Comparison of ENCODE assay signal across 24 cellular contexts in the genomic region with DNA sequence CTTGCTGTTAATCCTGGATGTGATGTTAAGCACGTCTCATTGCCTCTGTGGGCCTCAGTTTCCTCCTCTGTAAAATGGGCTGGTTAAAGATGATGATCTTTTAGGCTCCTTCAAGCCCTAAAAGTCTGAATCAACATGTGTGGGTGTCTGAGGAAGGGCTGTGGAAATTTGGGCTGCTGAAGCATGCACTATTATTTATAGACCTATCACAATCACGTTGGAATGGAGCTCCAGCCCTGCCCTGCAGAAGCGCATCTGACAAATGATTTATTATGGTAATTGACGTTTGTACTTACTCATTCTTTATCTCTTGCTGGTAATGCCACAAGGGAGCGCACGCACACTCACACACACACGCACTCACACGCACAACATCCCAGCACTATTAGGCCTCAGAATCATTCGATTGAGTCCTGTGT. TPM values are rescaled to one million over a fixed set of nuclear protein-coding genes. Genes with fewer than 3 reads are reported as not detected.
DNase-seq lines count a peak whose midpoint lies in the region; ATAC-seq and TF ChIP-seq lines count a peak whose summit lies in the region.
"Had no signal": no experiment of that assay in that cellular context is flagged by ENCODE, and none has a peak within 500 bp of the region (broad histone marks: within the 10 kb centered on the region; RNA-seq: fewer than 3 reads in every experiment).

No MANE protein-coding gene starts in this region.

- 71 to 73% methylated on average over 9 of the region's 9 CpGs for WGBS in GM23248 (ENCODE audit: low coverage in 1 of 2, low lambda C conversion rate in 2 of 2, missing lambda C conversion rate in 2 of 2), 2 experiments

- no peak overlapping the region for H2AFZ ChIP-seq in GM23248

- H3K9ac ChIP-seq in GM23248 = peak overlapping the region; percentile 78; the same call in 1 of the 2 replicates

- H3K4me2 ChIP-seq in GM23248 (ENCODE audit: unreplicated experiment) = no peak overlapping the region

- ATAC-seq in esophagus mucosa = peak; percentile 42
- peak; percentile 69 for ATAC-seq in omental fat pad (ENCODE audit: low FRiP score)
- ATAC-seq: activated CD8-positive, alpha-beta T cell treated with anti-CD3 and anti-CD28 coated beads for 36 hours; activated T-cell treated with anti-CD3 and anti-CD28 coated beads, Interleukin-2, amount 50 U/mL, for 72 hours; HCT116; T-cell had no signal

- no peaks in the 10 kb centered on the region for H4K20me1 ChIP-seq in GM23248 (ENCODE audit: insufficient read depth)

- H3K9me3 ChIP-seq in GM23248 (ENCODE audit: low read depth) = no peaks in the 10 kb centered on the region
- H3K9me3 ChIP-seq: MG63, suprapubic skin had no signal

- H3K4me3 ChIP-seq in GM23248 = no peak overlapping the region
- H3K4me3 ChIP-seq: MG63, suprapubic skin had no signal

- no peaks in the 10 kb centered on the region for H3K79me2 ChIP-seq in GM23248 (ENCODE audit: insufficient read depth)

- H3K4me1 ChIP-seq in GM23248 (ENCODE audit: insufficient read depth) = peaks cover 11% of the 10 kb centered on the region

- peaks cover 16% of the 10 kb centered on the region for H3F3A ChIP-seq in GM23248 (ENCODE audit: insufficient read depth)

- in situ Hi-C loops in GM23248 (cut with MboI) = no loop called here

- H3K27me3 ChIP-seq in GM23248 (replicated peaks; ENCODE audit: insufficient read depth) = no peaks in the 10 kb centered on the region
- H3K27me3 ChIP-seq: MG63, suprapubic skin had no signal

- TF ChIP-seq CTCF in omental fat pad (IDR thresholded peaks at IDR 0.05) (no peak), GM10266 (IDR thresholded peaks at IDR 0.05; ENCODE audit: control insufficient read depth, insufficient read depth, low read depth, missing control alignments) (no peak)

- no peak overlapping the region for H3K27ac ChIP-seq in GM23248

- H3K36me3 ChIP-seq in GM23248 (ENCODE audit: low read depth) = no peaks in the 10 kb centered on the region
- H3K36me3 ChIP-seq: MG63, suprapubic skin had no signal

- peak; percentile 29 for DNase-seq in GM23248
- DNase-seq in NCI-H2227 treated with DMSO at 0.1 percent for 48 hours (lab: John Stamatoyannopoulos, UW) = peak; percentile 29
- no peak for DNase-seq in omental fat pad (ENCODE audit: low spot score)
- no peak for DNase-seq in midbrain (lab: John Stamatoyannopoulos, UW)
- no peak for DNase-seq in NCI-H2171 (lab: John Stamatoyannopoulos, UW)
- no peak for DNase-seq in GM10266 (ENCODE audit: extremely low spot score)
- DNase-seq in glomerular visceral epithelial cell (ENCODE audit: extremely low spot score) = no peak
- DNase-seq: activated CD8-positive, alpha-beta T cell treated with anti-CD3 and anti-CD28 coated beads for 36 hours; activated naive CD8-positive, alpha-beta T cell treated with anti-CD3 and anti-CD28 coated beads, Interleukin-2, amount 10 ng/mL, durations not matched to agents 7 days and 5 days; activated T-cell treated with anti-CD3 and anti-CD28 coated beads, Interleukin-2, amount 50 U/mL, for 72 hours; Calu3; GF-D8; MG63; NCI-H2081; NCI-H748 treated with DMSO at 0.1 percent for 48 hours; stimulated activated CD4-positive, alpha-beta T cell treated with anti-CD3 and anti-CD28 coated beads, Interleukin-4, amount 100 ng/mL, for 24 hours; stimulated activated CD8-positive, alpha-beta memory T cell treated with anti-CD3 and anti-CD28 coated beads, Interleukin-4, amount 100 ng/mL, for 48 hours; T-cell had no signal

- no peaks in the 10 kb centered on the region for H3K9me2 ChIP-seq in GM23248 (ENCODE audit: insufficient read depth)

RNA-seq across cellular contexts. Expression of a gene that starts 20.4 kb away (rescaled TPM):
- total RNA-seq in GM23248 (2014; rRNA removed; shearing (Covaris generic)) = not detected in 2 replicates
- polyA plus RNA-seq in GM23248 (2016; fragmentation: Nextera tagmentation; extraction: Ambion mirVana) = 0.10 TPM in 1 of 2 replicates, not detected in the other
- not detected for total RNA-seq in esophagus mucosa
- not detected for total RNA-seq in omental fat pad
- total RNA-seq: activated CD8-positive, alpha-beta T cell treated with anti-CD3 and anti-CD28 coated beads for 36 hours; activated naive CD8-positive, alpha-beta T cell treated with anti-CD3 and anti-CD28 coated beads, Interleukin-2, amount 10 ng/mL, durations not matched to agents 7 days and 5 days; activated T-cell treated with anti-CD3 and anti-CD28 coated beads, Interleukin-2, amount 50 U/mL, for 72 hours; Calu3; frontal cortex; lung microvascular endothelial cell; sciatic nerve; suprapubic skin; T-cell had no signal

RNA-seq across cellular contexts. Expression of a gene that starts 22.4 kb away (rescaled TPM):
- not detected in 2 replicates for total RNA-seq in GM23248 (2014; rRNA removed; shearing (Covaris generic))
- not detected in 2 replicates for polyA plus RNA-seq in GM23248 (2016; fragmentation: Nextera tagmentation; extraction: Ambion mirVana)
- total RNA-seq in esophagus mucosa (not detected), omental fat pad (not detected)
- total RNA-seq: activated CD8-positive, alpha-beta T cell treated with anti-CD3 and anti-CD28 coated beads for 36 hours; activated naive CD8-positive, alpha-beta T cell treated with anti-CD3 and anti-CD28 coated beads, Interleukin-2, amount 10 ng/mL, durations not matched to agents 7 days and 5 days; activated T-cell treated with anti-CD3 and anti-CD28 coated beads, Interleukin-2, amount 50 U/mL, for 72 hours; Calu3; frontal cortex; lung microvascular endothelial cell; sciatic nerve; suprapubic skin; T-cell had no signal

RNA-seq across cellular contexts. Expression of a gene that starts 22.9 kb away (rescaled TPM):
- 69.2 and 76.2 TPM in 2 replicates for total RNA-seq in GM23248 (2014; rRNA removed; shearing (Covaris generic))
- 29.3 and 32.9 TPM in 2 replicates for polyA plus RNA-seq in GM23248 (2016; fragmentation: Nextera tagmentation; extraction: Ambion mirVana)
- total RNA-seq in esophagus mucosa (74.9 TPM), omental fat pad (10 to 100 TPM; 53.5 to 81.8 (median 61.2) TPM)

RNA-seq across cellular contexts. Expression of a gene that starts 31.9 kb away (rescaled TPM):
- total RNA-seq in GM23248 (2014; rRNA removed; shearing (Covaris generic)) = 0.51 and 2.2 TPM in 2 replicates
- 2.6 and 2.8 TPM in 2 replicates for polyA plus RNA-seq in GM23248 (2016; fragmentation: Nextera tagmentation; extraction: Ambion mirVana)
- not detected for total RNA-seq in esophagus mucosa
- total RNA-seq in omental fat pad = 1 to 10 TPM in 1 of 4 donors, not detected in 3; 1.0 TPM
- total RNA-seq: Calu3, frontal cortex, lung microvascular endothelial cell, sciatic nerve had no signal

RNA-seq across cellular contexts. Expression of a gene that starts 33.8 kb away (rescaled TPM):
- 89.7 and 92.1 TPM in 2 replicates for total RNA-seq in GM23248 (2014; rRNA removed; shearing (Covaris generic))
- 88.2 and 88.8 TPM in 2 replicates for polyA plus RNA-seq in GM23248 (2016; fragmentation: Nextera tagmentation; extraction: Ambion mirVana)
- total RNA-seq in esophagus mucosa (160 TPM), omental fat pad (100 to 1,000 TPM; 119 to 162 (median 137) TPM)

Comparison
In these comparisons a context has a peak if more than half of its experiments do, and no peak if none do; other contexts are left out.
1. DNase-seq: peak in GM23248 (single experiment) and NCI-H2227 treated with DMSO at 0.1 percent for 48 hours (single experiment); none in omental fat pad (single experiment), midbrain (single experiment), NCI-H2171 (single experiment), GM10266 (single experiment) and glomerular visceral epithelial cell (single experiment).